In the genomic region with DNA sequence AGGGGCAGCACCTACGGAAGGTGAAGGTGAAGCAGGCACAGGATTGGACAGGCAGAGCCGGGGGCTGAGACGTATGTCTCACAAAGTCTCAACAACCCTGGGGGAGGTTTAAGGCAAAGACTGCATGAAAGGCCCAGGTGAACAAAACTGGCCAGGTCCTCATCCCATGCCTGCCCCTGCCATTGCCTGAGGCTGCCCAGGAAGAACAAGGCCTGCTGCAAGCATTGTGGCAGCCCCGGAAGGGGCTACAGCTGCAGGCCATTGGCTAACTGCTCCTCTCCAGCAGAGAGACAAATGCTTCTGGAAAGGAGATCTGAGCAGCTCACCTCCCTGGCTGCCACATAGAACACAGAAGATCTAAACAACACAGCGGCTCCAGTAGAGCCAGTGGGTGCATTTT, we compare ENCODE assay signal across 19 cellular contexts. TPM values are rescaled to one million over a fixed set of nuclear protein-coding genes. Genes with fewer than 3 reads are reported as not detected.
DNase-seq lines count a peak whose midpoint lies in the region; ATAC-seq and TF ChIP-seq lines count a peak whose summit lies in the region.
"Had no signal": no experiment of that assay in that cellular context is flagged by ENCODE, and none has a peak within 500 bp of the region (broad histone marks: within the 10 kb centered on the region; RNA-seq: fewer than 3 reads in every experiment).

No MANE protein-coding gene starts in this region.

- H4K20me1 ChIP-seq in GM23338 (replicated peaks; ENCODE audit: insufficient read depth): no peaks in the 10 kb centered on the region

- no peaks in the 10 kb centered on the region for H3K36me3 ChIP-seq in GM23338 (ENCODE audit: insufficient read depth)
- H3K36me3 ChIP-seq: HAP-1 had no signal

- H3K9me3 Mint-ChIP-seq in GM23338 (peaks cover 21% of the 10 kb centered on the region), WTC11 (peaks cover 39% of the 10 kb centered on the region)

- no peak overlapping the region for H3K4me3 ChIP-seq in GM23338
- H3K4me3 ChIP-seq: HAP-1 had no signal

- DNase-seq in GM23338 (ENCODE audit: low spot score) (no peak), WTC11 (ENCODE audit: low spot score) (no peak), iPS-NIHi7 (ENCODE audit: extremely low spot score) (peak; percentile 8), HT-29 (ENCODE audit: low spot score) (no peak)
- no peak for DNase-seq in activated naive CD4-positive, alpha-beta T cell treated with Interleukin-2 at 50 U/mL for 16 hours
- DNase-seq: C1 segment of cervical spinal cord; Calu3; CD4-positive, alpha-beta memory T cell; COR-L47; DMS153; DND-41; GF-D8; GOT3; HFFc6 had no signal

- no peak overlapping the region for H3K4me2 ChIP-seq in GM23338

- CTCF ChIA-PET in WTC11 (lab: Charles Lee): no interaction called here

- ATAC-seq in GM23338: peak; percentile 55; the same call in 2 of the 3 replicates
- peak; percentile 32; the same call in 1 of the 2 replicates for ATAC-seq in WTC11
- ATAC-seq in HG02981 (IDR thresholded peaks at IDR 0.05; ENCODE audit: unreplicated experiment): no peak

- H3F3A ChIP-seq in GM23338 (replicated peaks; ENCODE audit: low read depth): no peaks in the 10 kb centered on the region

- H3K79me2 ChIP-seq in GM23338 (replicated peaks; ENCODE audit: insufficient read depth): no peaks in the 10 kb centered on the region

- H3K27ac Mint-ChIP-seq in GM23338 (no peak overlapping the region), WTC11 (no peak overlapping the region)
- H3K27ac Mint-ChIP-seq: CD4-positive, alpha-beta memory T cell; HFFc6 had no signal

- POLR2A ChIA-PET in WTC11 (lab: Charles Lee): no interaction called here

- H3K36me3 Mint-ChIP-seq in GM23338 (ENCODE audit: low read depth) (peaks cover 3% of the 10 kb centered on the region; the same call in 1 of the 3 replicates), WTC11 (peaks cover 12% of the 10 kb centered on the region)

- no peaks in the 10 kb centered on the region for H3K27me3 ChIP-seq in GM23338 (ENCODE audit: insufficient read depth)

- H3K27me3 Mint-ChIP-seq in GM23338 (ENCODE audit: insufficient read depth, low read depth, poor library complexity) (peaks cover 4% of the 10 kb centered on the region), WTC11 (ENCODE audit: low read depth) (peaks cover 6% of the 10 kb centered on the region; the same call in 1 of the 2 replicates)

- TF ChIP-seq CTCF in GM23338 (conservative IDR thresholded peaks at IDR 0.05; ENCODE audit: low read depth in 2 of 2) (no peak), WTC11 (IDR thresholded peaks at IDR 0.05) (no peak)

- H3K9me2 ChIP-seq in GM23338 (ENCODE audit: insufficient read depth): no peaks in the 10 kb centered on the region

- no peaks in the 10 kb centered on the region for H3K4me1 ChIP-seq in GM23338 (ENCODE audit: insufficient read depth)
- H3K4me1 ChIP-seq: HAP-1 had no signal

- no peaks in the 10 kb centered on the region; the same call in 2 of the 3 replicates for H3K4me1 Mint-ChIP-seq in GM23338
- no peaks in the 10 kb centered on the region for H3K4me1 Mint-ChIP-seq in WTC11
- H3K4me1 Mint-ChIP-seq: CD4-positive, alpha-beta memory T cell had no signal

- H3K4me3 Mint-ChIP-seq in GM23338 (no peak overlapping the region), WTC11 (no peak overlapping the region)
- H3K4me3 Mint-ChIP-seq: CD4-positive, alpha-beta memory T cell; HFFc6 had no signal

- no peak overlapping the region for H3K27ac ChIP-seq in GM23338 (ENCODE audit: low read depth)

- no peak overlapping the region for H2AFZ ChIP-seq in GM23338

TF ChIP-seq in GM23338, 12 proteins besides CTCF, POLR2A, EP300 and RAD21 (continues in another document):
- no peak for TF ChIP-seq JUNB (IDR thresholded peaks at IDR 0.05; ENCODE audit: unreplicated experiment)
- TF ChIP-seq EZH2 (IDR thresholded peaks at IDR 0.05; ENCODE audit: low read depth, unreplicated experiment): no peak
- no peak for TF ChIP-seq NANOG (IDR thresholded peaks at IDR 0.05; ENCODE audit: borderline replicate concordance)
- TF ChIP-seq EZH2phosphoT487 (IDR thresholded peaks at IDR 0.05; ENCODE audit: unreplicated experiment): no peak
- TF ChIP-seq, protein P1, sequence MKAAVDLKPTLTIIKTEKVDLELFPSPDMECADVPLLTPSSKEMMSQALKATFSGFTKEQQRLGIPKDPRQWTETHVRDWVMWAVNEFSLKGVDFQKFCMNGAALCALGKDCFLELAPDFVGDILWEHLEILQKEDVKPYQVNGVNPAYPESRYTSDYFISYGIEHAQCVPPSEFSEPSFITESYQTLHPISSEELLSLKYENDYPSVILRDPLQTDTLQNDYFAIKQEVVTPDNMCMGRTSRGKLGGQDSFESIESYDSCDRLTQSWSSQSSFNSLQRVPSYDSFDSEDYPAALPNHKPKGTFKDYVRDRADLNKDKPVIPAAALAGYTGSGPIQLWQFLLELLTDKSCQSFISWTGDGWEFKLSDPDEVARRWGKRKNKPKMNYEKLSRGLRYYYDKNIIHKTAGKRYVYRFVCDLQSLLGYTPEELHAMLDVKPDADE (IDR thresholded peaks at IDR 0.05): no peak
- TF ChIP-seq STAT1 (IDR thresholded peaks at IDR 0.05; ENCODE audit: unreplicated experiment): no peak

TF ChIP-seq in WTC11, 78 proteins besides CTCF, POLR2A, EP300 and RAD21 (continues in another document):
- no peak for TF ChIP-seq ELF4 (CRISPR knock-in tag; IDR thresholded peaks at IDR 0.05; ENCODE audit: low read depth)
- TF ChIP-seq ZBTB21 (CRISPR knock-in tag; IDR thresholded peaks at IDR 0.05; ENCODE audit: borderline replicate concordance): no peak
- TF ChIP-seq, protein P2, sequence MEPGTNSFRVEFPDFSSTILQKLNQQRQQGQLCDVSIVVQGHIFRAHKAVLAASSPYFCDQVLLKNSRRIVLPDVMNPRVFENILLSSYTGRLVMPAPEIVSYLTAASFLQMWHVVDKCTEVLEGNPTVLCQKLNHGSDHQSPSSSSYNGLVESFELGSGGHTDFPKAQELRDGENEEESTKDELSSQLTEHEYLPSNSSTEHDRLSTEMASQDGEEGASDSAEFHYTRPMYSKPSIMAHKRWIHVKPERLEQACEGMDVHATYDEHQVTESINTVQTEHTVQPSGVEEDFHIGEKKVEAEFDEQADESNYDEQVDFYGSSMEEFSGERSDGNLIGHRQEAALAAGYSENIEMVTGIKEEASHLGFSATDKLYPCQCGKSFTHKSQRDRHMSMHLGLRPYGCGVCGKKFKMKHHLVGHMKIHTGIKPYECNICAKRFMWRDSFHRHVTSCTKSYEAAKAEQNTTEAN (CRISPR knock-in tag; IDR thresholded peaks at IDR 0.05): no peak
- TF ChIP-seq SOX15 (CRISPR knock-in tag; IDR thresholded peaks at IDR 0.05): no peak
- TF ChIP-seq, protein P3, sequence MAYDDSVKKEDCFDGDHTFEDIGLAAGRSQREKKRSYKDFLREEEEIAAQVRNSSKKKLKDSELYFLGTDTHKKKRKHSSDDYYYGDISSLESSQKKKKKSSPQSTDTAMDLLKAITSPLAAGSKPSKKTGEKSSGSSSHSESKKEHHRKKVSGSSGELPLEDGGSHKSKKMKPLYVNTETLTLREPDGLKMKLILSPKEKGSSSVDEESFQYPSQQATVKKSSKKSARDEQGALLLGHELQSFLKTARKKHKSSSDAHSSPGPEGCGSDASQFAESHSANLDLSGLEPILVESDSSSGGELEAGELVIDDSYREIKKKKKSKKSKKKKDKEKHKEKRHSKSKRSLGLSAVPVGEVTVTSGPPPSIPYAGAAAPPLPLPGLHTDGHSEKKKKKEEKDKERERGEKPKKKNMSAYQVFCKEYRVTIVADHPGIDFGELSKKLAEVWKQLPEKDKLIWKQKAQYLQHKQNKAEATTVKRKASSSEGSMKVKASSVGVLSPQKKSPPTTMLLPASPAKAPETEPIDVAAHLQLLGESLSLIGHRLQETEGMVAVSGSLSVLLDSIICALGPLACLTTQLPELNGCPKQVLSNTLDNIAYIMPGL (CRISPR knock-in tag; IDR thresholded peaks at IDR 0.05): no peak
- no peak for TF ChIP-seq ZNF396 (CRISPR knock-in tag; IDR thresholded peaks at IDR 0.05; ENCODE audit: borderline replicate concordance)
- no peak for TF ChIP-seq RELA (CRISPR knock-in tag; IDR thresholded peaks at IDR 0.05; ENCODE audit: borderline replicate concordance)
- TF ChIP-seq ZNF671 (CRISPR knock-in tag; IDR thresholded peaks at IDR 0.05): no peak
- TF ChIP-seq HMGA2 (CRISPR knock-in tag; IDR thresholded peaks at IDR 0.05): no peak
- TF ChIP-seq PRRX2 (CRISPR knock-in tag; IDR thresholded peaks at IDR 0.05): no peak
- no peak for TF ChIP-seq TCF7 (CRISPR knock-in tag; IDR thresholded peaks at IDR 0.05; ENCODE audit: low read depth)
- no peak for TF ChIP-seq ZNF232 (CRISPR knock-in tag; IDR thresholded peaks at IDR 0.05)
- no peak for TF ChIP-seq ETV6 (CRISPR knock-in tag; IDR thresholded peaks at IDR 0.05)
- TF ChIP-seq GRHL2 (CRISPR knock-in tag; IDR thresholded peaks at IDR 0.05; ENCODE audit: insufficient replicate concordance, severe bottlenecking): no peak
- TF ChIP-seq, protein P4, sequence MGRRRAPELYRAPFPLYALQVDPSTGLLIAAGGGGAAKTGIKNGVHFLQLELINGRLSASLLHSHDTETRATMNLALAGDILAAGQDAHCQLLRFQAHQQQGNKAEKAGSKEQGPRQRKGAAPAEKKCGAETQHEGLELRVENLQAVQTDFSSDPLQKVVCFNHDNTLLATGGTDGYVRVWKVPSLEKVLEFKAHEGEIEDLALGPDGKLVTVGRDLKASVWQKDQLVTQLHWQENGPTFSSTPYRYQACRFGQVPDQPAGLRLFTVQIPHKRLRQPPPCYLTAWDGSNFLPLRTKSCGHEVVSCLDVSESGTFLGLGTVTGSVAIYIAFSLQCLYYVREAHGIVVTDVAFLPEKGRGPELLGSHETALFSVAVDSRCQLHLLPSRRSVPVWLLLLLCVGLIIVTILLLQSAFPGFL (CRISPR knock-in tag; IDR thresholded peaks at IDR 0.05; ENCODE audit: borderline replicate concordance): no peak

RNA-seq across cellular contexts. Expression of a gene that starts 20.4 kb away (rescaled TPM):
- total RNA-seq in GM23338 (2014; rRNA removed; shearing (Covaris generic)): 4.8 and 5.0 TPM in 2 replicates
- 1.0 and 2.2 TPM in 2 replicates for polyA plus RNA-seq in GM23338 (2016; fragmentation: Nextera tagmentation; extraction: Ambion mirVana)
- total RNA-seq in WTC11 (2021): 2.4 to 3.9 TPM (median 3.6 TPM) in 3 replicates
- total RNA-seq in HT-29 (2014; rRNA removed; shearing (Covaris generic)): not detected in 2 replicates
- total RNA-seq: A172; Calu3; CD4-positive, alpha-beta memory T cell; HFFc6 had no signal
- polyA plus RNA-seq: CD4-positive, alpha-beta memory T cell had no signal

RNA-seq across cellular contexts. Expression of a gene that starts 45.4 kb away (rescaled TPM):
- not detected in 2 replicates for total RNA-seq in GM23338 (2014; rRNA removed; shearing (Covaris generic))
- not detected in 2 replicates for polyA plus RNA-seq in GM23338 (2016; fragmentation: Nextera tagmentation; extraction: Ambion mirVana)
- not detected in 3 replicates for total RNA-seq in WTC11 (2021)
- 0.38 and 1.5 TPM in 2 replicates for total RNA-seq in HT-29 (2014; rRNA removed; shearing (Covaris generic))
- total RNA-seq: A172; A673; Calu3; CD4-positive, alpha-beta memory T cell; HFFc6 had no signal
- polyA plus RNA-seq: BJ; CD4-positive, alpha-beta memory T cell had no signal
